ENCODE assay signal across 11 cellular contexts in the genomic region with DNA sequence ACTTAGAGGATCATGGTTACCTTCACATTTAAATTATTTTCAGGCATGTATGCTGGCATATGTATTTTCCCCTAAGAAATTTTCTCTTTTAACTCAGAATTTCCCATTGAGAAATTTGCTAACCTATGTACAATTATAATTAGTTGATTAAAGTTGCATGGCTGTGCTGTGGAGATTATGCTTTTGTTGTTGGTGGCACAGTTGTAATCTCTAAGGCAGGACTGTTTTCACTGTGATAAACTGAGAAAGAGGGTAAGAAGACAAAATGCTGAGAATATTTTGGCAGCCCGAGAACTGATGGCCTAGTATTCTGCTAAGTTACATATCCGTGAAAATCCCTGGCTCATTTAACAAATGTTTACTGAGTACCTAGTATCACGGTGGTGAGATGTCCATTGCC. TPM values are rescaled to one million over a fixed set of nuclear protein-coding genes. Genes with fewer than 3 reads are reported as not detected.
DNase-seq lines count a peak whose midpoint lies in the region; ATAC-seq and TF ChIP-seq lines count a peak whose summit lies in the region.
"Had no signal": no experiment of that assay in that cellular context is flagged by ENCODE, and none has a peak within 500 bp of the region (broad histone marks: within the 10 kb centered on the region; RNA-seq: fewer than 3 reads in every experiment).

No MANE protein-coding gene starts in this region.

- H3K36me3 ChIP-seq in CD8-positive, alpha-beta T cell (ENCODE audit: insufficient read depth, low read length) = no peaks in the 10 kb centered on the region
- H3K36me3 ChIP-seq in neuronal stem cell (replicated peaks in 1 of 2; ENCODE audit: control insufficient read depth in 2 of 2, insufficient read depth in 2 of 2, low read length in 2 of 2) = no peaks in the 10 kb centered on the region

- no peak for ATAC-seq in CD8-positive, alpha-beta T cell
- ATAC-seq in activated naive CD8-positive, alpha-beta T cell treated with anti-CD3 and anti-CD28 coated beads, Interleukin-2, amount 50 U/mL, for 24 hours = no peak

- no peak for DNase-seq in CD8-positive, alpha-beta T cell
- DNase-seq in HS-5 (ENCODE audit: low read depth) = peak; percentile 5
- DNase-seq in activated naive CD8-positive, alpha-beta T cell treated with anti-CD3 and anti-CD28 coated beads, Interleukin-2, amount 50 U/mL, for 24 hours = no peak
- no peak for DNase-seq in mesothelial cell of epicardium (ENCODE audit: low spot score in 2 of 2, unreplicated experiment in 2 of 2)
- DNase-seq in C1 segment of cervical spinal cord (lab: John Stamatoyannopoulos, UW) = no peak
- DNase-seq in SIG-M5 treated with dmso at 0.1 percent for 504 hours (lab: John Stamatoyannopoulos, UW; ENCODE audit: unreplicated experiment) = no peak
- DNase-seq in neuronal stem cell (ENCODE audit: low spot score) = no peak
- no peak for DNase-seq in stimulated activated CD4-positive, alpha-beta T cell treated with anti-CD3 and anti-CD28 coated beads, Interleukin-12 subunit alpha, Interleukin-12 subunit beta, amount 100 ng/mL, for 4 hours
- DNase-seq: activated CD4-positive, CD25-positive, alpha-beta regulatory T cell treated with anti-CD3 and anti-CD28 coated beads, Interleukin-2, amount 50 U/mL, for 72 hours; effector CD4-positive, alpha-beta T cell; NCI-H2029 treated with DMSO at 0.1 percent for 48 hours had no signal

- no peak overlapping the region for H3K18ac ChIP-seq in neuronal stem cell (ENCODE audit: low read length)

- no peak overlapping the region for H3K14ac ChIP-seq in neuronal stem cell (ENCODE audit: low read length)

- no peaks in the 10 kb centered on the region for H3K27me3 Mint-ChIP-seq in CD8-positive, alpha-beta T cell (ENCODE audit: low read depth)
- no peaks in the 10 kb centered on the region for H3K27me3 Mint-ChIP-seq in activated naive CD8-positive, alpha-beta T cell treated with anti-CD3 and anti-CD28 coated beads, Interleukin-2, amount 50 U/mL, for 24 hours
- H3K27me3 Mint-ChIP-seq in mesothelial cell of epicardium (ENCODE audit: low read depth) = no peaks in the 10 kb centered on the region

- no peak overlapping the region for H2BK15ac ChIP-seq in neuronal stem cell (ENCODE audit: low read length)

- peaks cover 18% of the 10 kb centered on the region for H3K4me1 ChIP-seq in CD8-positive, alpha-beta T cell (ENCODE audit: insufficient read depth, low read length)
- H3K4me1 ChIP-seq in neuronal stem cell (ENCODE audit: control insufficient read depth in 2 of 2, insufficient read depth in 1 of 2, low read depth in 1 of 2, low read length in 2 of 2) = peaks cover 0 to 6% of the 10 kb centered on the region in 2 donors

- no peak overlapping the region for H4K91ac ChIP-seq in neuronal stem cell (ENCODE audit: low read depth, low read length, poor library complexity)

- H3K23ac ChIP-seq in neuronal stem cell (ENCODE audit: low read depth, low read length, poor library complexity) = no peak overlapping the region

- H3K4ac ChIP-seq in neuronal stem cell (ENCODE audit: low read length) = no peak overlapping the region

- H3K9me3 ChIP-seq in CD8-positive, alpha-beta T cell (ENCODE audit: low read length) = no peaks in the 10 kb centered on the region
- no peaks in the 10 kb centered on the region for H3K9me3 ChIP-seq in neuronal stem cell (replicated peaks in 1 of 2; ENCODE audit: control insufficient read depth in 2 of 2, insufficient read depth in 1 of 2, low read depth in 1 of 2, low read length in 2 of 2)

- H2AFZ ChIP-seq in neuronal stem cell (ENCODE audit: low read length) = no peak overlapping the region

- peaks cover 47% of the 10 kb centered on the region for H3K4me1 Mint-ChIP-seq in CD8-positive, alpha-beta T cell (ENCODE audit: low read depth)
- peaks cover 44% of the 10 kb centered on the region for H3K4me1 Mint-ChIP-seq in activated naive CD8-positive, alpha-beta T cell treated with anti-CD3 and anti-CD28 coated beads, Interleukin-2, amount 50 U/mL, for 24 hours
- H3K4me1 Mint-ChIP-seq in mesothelial cell of epicardium = peaks cover 34% of the 10 kb centered on the region

- no peak overlapping the region for H4K8ac ChIP-seq in neuronal stem cell (ENCODE audit: low read depth, low read length)

- H3K36me3 Mint-ChIP-seq in CD8-positive, alpha-beta T cell = peaks cover 5% of the 10 kb centered on the region
- peaks cover 13% of the 10 kb centered on the region for H3K36me3 Mint-ChIP-seq in activated naive CD8-positive, alpha-beta T cell treated with anti-CD3 and anti-CD28 coated beads, Interleukin-2, amount 50 U/mL, for 24 hours (ENCODE audit: low read depth)
- peaks cover 5% of the 10 kb centered on the region for H3K36me3 Mint-ChIP-seq in mesothelial cell of epicardium

- no peak overlapping the region for H3K27ac ChIP-seq in CD8-positive, alpha-beta T cell (ENCODE audit: low read depth, low read length)
- no peak overlapping the region for H3K27ac ChIP-seq in neuronal stem cell (replicated peaks; ENCODE audit: low read length)

- H2BK120ac ChIP-seq in neuronal stem cell (ENCODE audit: low read depth, low read length) = no peak overlapping the region

- H3K27ac Mint-ChIP-seq in CD8-positive, alpha-beta T cell = peak overlapping the region; percentile 29
- peak overlapping the region; percentile 34 for H3K27ac Mint-ChIP-seq in activated naive CD8-positive, alpha-beta T cell treated with anti-CD3 and anti-CD28 coated beads, Interleukin-2, amount 50 U/mL, for 24 hours
- no peak overlapping the region for H3K27ac Mint-ChIP-seq in mesothelial cell of epicardium

- no peaks in the 10 kb centered on the region for H3K27me3 ChIP-seq in CD8-positive, alpha-beta T cell (ENCODE audit: insufficient read depth, low read length)
- no peaks in the 10 kb centered on the region for H3K27me3 ChIP-seq in neuronal stem cell (ENCODE audit: control insufficient read depth in 3 of 3, insufficient read depth in 3 of 3, low read depth in 1 of 3, low read length in 3 of 3)

- no peak overlapping the region for H3K4me2 ChIP-seq in neuronal stem cell (ENCODE audit: insufficient read depth, low read length, poor library complexity, severe bottlenecking)

- peak overlapping the region; percentile 4 for H3K4me3 Mint-ChIP-seq in CD8-positive, alpha-beta T cell
- peak overlapping the region; percentile 89 for H3K4me3 Mint-ChIP-seq in activated naive CD8-positive, alpha-beta T cell treated with anti-CD3 and anti-CD28 coated beads, Interleukin-2, amount 50 U/mL, for 24 hours
- peak overlapping the region; percentile 84 for H3K4me3 Mint-ChIP-seq in mesothelial cell of epicardium

- no peak for TF ChIP-seq CTCF in CD8-positive, alpha-beta T cell (IDR thresholded peaks at IDR 0.05)
- TF ChIP-seq CTCF in mesothelial cell of epicardium (IDR thresholded peaks at IDR 0.05; ENCODE audit: unreplicated experiment) = no peak

- no peak overlapping the region for H2AK5ac ChIP-seq in neuronal stem cell (ENCODE audit: low read depth, low read length)

- CTCF ChIA-PET in CD8-positive, alpha-beta T cell (lab: Charles Lee) = no interaction called here

- no peaks in the 10 kb centered on the region for H3K9me3 Mint-ChIP-seq in CD8-positive, alpha-beta T cell
- H3K9me3 Mint-ChIP-seq in activated naive CD8-positive, alpha-beta T cell treated with anti-CD3 and anti-CD28 coated beads, Interleukin-2, amount 50 U/mL, for 24 hours = no peaks in the 10 kb centered on the region
- H3K9me3 Mint-ChIP-seq in mesothelial cell of epicardium = no peaks in the 10 kb centered on the region

- H2BK12ac ChIP-seq in neuronal stem cell (ENCODE audit: low read length) = no peak overlapping the region

- POLR2A ChIA-PET in CD8-positive, alpha-beta T cell (lab: Charles Lee) = no interaction called here

- H2BK5ac ChIP-seq in neuronal stem cell (ENCODE audit: low read length) = no peak overlapping the region

- no peak overlapping the region for H3K4me3 ChIP-seq in CD8-positive, alpha-beta T cell (ENCODE audit: low read depth, low read length)
- no peak overlapping the region for H3K4me3 ChIP-seq in neuronal stem cell (ENCODE audit: low read length in 2 of 2)

- intact Hi-C loops in CD8-positive, alpha-beta T cell (cut with DNase I, micrococcal nuclease) = loop anchor here in 1 of 2 experiments (2.0 to 5.0 kb wide), 2 partner anchors 193 to 1839 kb away; partner anchors contain the start of gene FANCL

- H3K9ac ChIP-seq in neuronal stem cell (ENCODE audit: low read depth, low read length, poor library complexity) = no peak overlapping the region

- no CpG with 5 or more reads among the region's 3 CpGs for WGBS in neuronal stem cell (ENCODE audit: extremely low coverage in 2 of 2, insufficient read length in 2 of 2, insufficient replicate concordance in 1 of 2), 2 donors

- H3K79me1 ChIP-seq in neuronal stem cell (ENCODE audit: low read depth, low read length) = no peaks in the 10 kb centered on the region

RNA-seq across cellular contexts. Expression of gene VRK2, which starts 1.4 kb away (rescaled TPM):
- total RNA-seq in CD8-positive, alpha-beta T cell = 10 to 100 TPM; 11.0 to 11.1 TPM
- total RNA-seq in mesothelial cell of epicardium = 22.9 to 25.3 TPM (median 24.9 TPM) in 3 replicates
- polyA plus RNA-seq in neuronal stem cell (2013, experiment 1 of 2) = 16.0 TPM
- polyA plus RNA-seq in neuronal stem cell (2013, experiment 2 of 2) = 15.4 TPM

Comparison
In these comparisons a context has a peak if more than half of its experiments do, and no peak if none do; other contexts are left out.
1. H3K4me3 Mint-ChIP-seq: peak in every context shown above with its lines; median percentile 89 in activated naive CD8-positive, alpha-beta T cell treated with anti-CD3 and anti-CD28 coated beads, Interleukin-2, amount 50 U/mL, for 24 hours; 84 in mesothelial cell of epicardium; 4 in CD8-positive, alpha-beta T cell.